Comparison of ENCODE assay signal across 9 cellular contexts in the genomic region with DNA sequence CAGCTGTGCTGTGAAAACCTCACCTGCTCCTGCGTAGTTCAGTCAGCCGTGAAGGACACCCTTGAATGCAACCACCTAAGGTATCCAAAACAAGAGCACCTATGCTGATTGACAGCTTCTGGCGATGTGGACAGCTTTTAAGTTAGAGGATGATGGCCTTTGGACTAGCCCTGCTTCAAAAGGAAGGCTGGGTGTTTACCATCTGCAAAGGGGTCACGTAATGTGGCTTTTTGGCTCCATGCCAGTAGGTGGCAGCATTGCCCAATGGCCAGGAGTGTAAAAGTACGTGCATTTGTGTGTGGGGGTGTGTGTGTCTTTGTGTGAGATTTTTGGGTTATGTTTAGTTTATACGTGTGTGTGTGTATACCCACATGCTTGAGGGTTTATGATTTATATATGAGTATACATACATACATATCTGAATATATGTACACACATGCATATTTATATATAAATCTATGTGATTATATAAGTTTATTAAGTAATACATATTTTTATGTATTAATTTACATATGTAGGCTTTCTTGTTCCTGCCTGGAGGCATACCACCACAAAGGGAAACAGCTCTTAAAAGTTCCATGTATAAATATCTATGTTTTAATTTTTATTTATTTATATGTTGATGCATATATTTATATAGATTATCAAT.
DNase-seq lines count a peak whose midpoint lies in the region; ATAC-seq and TF ChIP-seq lines count a peak whose summit lies in the region.
"Had no signal": no experiment of that assay in that cellular context is flagged by ENCODE, and none has a peak within 500 bp of the region (broad histone marks: within the 10 kb centered on the region; RNA-seq: fewer than 3 reads in every experiment).

No MANE protein-coding gene starts in this region.

- H3K27ac Mint-ChIP-seq in Calu3 (ENCODE audit: unreplicated experiment): no peak overlapping the region
- H3K27ac Mint-ChIP-seq: IgD-negative memory B cell had no signal

- no peaks in the 10 kb centered on the region for H3K9me2 ChIP-seq in SU-DHL-6 (replicated peaks; ENCODE audit: insufficient read depth, low read length)

- H3K27me3 Mint-ChIP-seq in Calu3 (ENCODE audit: unreplicated experiment): no peaks in the 10 kb centered on the region
- H3K27me3 Mint-ChIP-seq: IgD-negative memory B cell had no signal

- DNase-seq in Calu3 (peak; percentile 60), HuH-7.5 (ENCODE audit: low spot score) (peak; percentile 3), cerebellar cortex (ENCODE audit: low spot score) (peak; percentile 16), renal cortical epithelial cell (ENCODE audit: low read depth) (peak; percentile 29), NCI-H510A treated with DMSO at 0.1 percent for 48 hours (lab: John Stamatoyannopoulos, UW) (no peak), cardiac septum (ENCODE audit: low spot score) (no peak)

- H3K9me3 Mint-ChIP-seq in Calu3 (ENCODE audit: low read depth, unreplicated experiment): no peaks in the 10 kb centered on the region

- H3K27me3 ChIP-seq in SU-DHL-6 (ENCODE audit: low read length): no peaks in the 10 kb centered on the region

- no peak overlapping the region for H3K4me3 ChIP-seq in SU-DHL-6 (ENCODE audit: insufficient read depth, low read length, poor library complexity, severe bottlenecking)

- H3K9me3 ChIP-seq in SU-DHL-6 (ENCODE audit: insufficient read depth, low read length): no peaks in the 10 kb centered on the region

- peaks cover 5% of the 10 kb centered on the region for H3K36me3 Mint-ChIP-seq in Calu3 (ENCODE audit: insufficient read depth, unreplicated experiment)
- H3K36me3 Mint-ChIP-seq: IgD-negative memory B cell had no signal

- TF ChIP-seq CTCF in Calu3 (IDR thresholded peaks at IDR 0.05; ENCODE audit: unreplicated experiment) (peak; percentile 21), SU-DHL-6 (IDR thresholded peaks at IDR 0.05; ENCODE audit: insufficient read depth, low read length, poor library complexity, severe bottlenecking) (peak; percentile 59)

- no peaks in the 10 kb centered on the region for H4K20me1 ChIP-seq in SU-DHL-6 (ENCODE audit: low read depth, low read length)

- no peak overlapping the region for H3K9ac ChIP-seq in SU-DHL-6 (ENCODE audit: low read length)

- no peaks in the 10 kb centered on the region for H3K79me2 ChIP-seq in SU-DHL-6 (ENCODE audit: insufficient read depth, low read length)

- H3K36me3 ChIP-seq in SU-DHL-6 (ENCODE audit: low read length): no peaks in the 10 kb centered on the region

- no peak overlapping the region for H2AFZ ChIP-seq in SU-DHL-6 (ENCODE audit: low read depth, low read length, severe bottlenecking)

- CTCF ChIA-PET in Calu3 (lab: Charles Lee): no interaction called here

- no peaks in the 10 kb centered on the region for H3F3A ChIP-seq in SU-DHL-6 (ENCODE audit: insufficient read depth)

- ATAC-seq in GM19372 (IDR thresholded peaks at IDR 0.05; ENCODE audit: low read depth, unreplicated experiment): peak; percentile 56

- no peak overlapping the region for H3K27ac ChIP-seq in SU-DHL-6 (ENCODE audit: low read depth, low read length)

- BruUV-seq in Calu3 (replicated peaks; lab: Mats Ljungman, UMichigan): no TSS peak

- no peak overlapping the region for H3K4me3 Mint-ChIP-seq in Calu3 (ENCODE audit: low read depth, unreplicated experiment)
- H3K4me3 Mint-ChIP-seq: IgD-negative memory B cell had no signal

- intact Hi-C loops in Calu3 (cut with micrococcal nuclease; ENCODE audit: unreplicated experiment) (loop anchor here (5.0 kb wide), 1 partner anchor 608 kb away; no protein-coding TSS in a partner anchor), cardiac septum (cut with DNase I) (no loop called here)

- no peaks in the 10 kb centered on the region for H3K4me1 Mint-ChIP-seq in Calu3 (ENCODE audit: low read depth, unreplicated experiment)
- H3K4me1 Mint-ChIP-seq: IgD-negative memory B cell had no signal

- no peak overlapping the region for H3K4me2 ChIP-seq in SU-DHL-6 (ENCODE audit: low read depth, low read length, poor library complexity, severe bottlenecking)

Comparison
In these comparisons a context has a peak if more than half of its experiments do, and no peak if none do; other contexts are left out.
1. DNase-seq: peak in Calu3 (single experiment), HuH-7.5 (single experiment), cerebellar cortex (single experiment) and renal cortical epithelial cell (single experiment); none in NCI-H510A treated with DMSO at 0.1 percent for 48 hours (single experiment) and cardiac septum (single experiment).